In genomic region chr16:85571563-85571812, GRCh38 we compare ENCODE assay signal across 11 cellular contexts. TPM values are rescaled to one million over a fixed set of nuclear protein-coding genes. Genes with fewer than 3 reads are reported as not detected.
DNase-seq lines count a peak whose midpoint lies in the region; ATAC-seq, FAIRE-seq and TF ChIP-seq lines count a peak whose summit lies in the region.
"Had no signal": no experiment of that assay in that cellular context is flagged by ENCODE, and none has a peak within 500 bp of the region (broad histone marks: within the 10 kb centered on the region; RNA-seq: fewer than 3 reads in every experiment).

No MANE protein-coding gene starts in this region.

- H3K4me1 ChIP-seq in KMS-11 (ENCODE audit: low read depth, poor library complexity, severe bottlenecking): peaks cover 36% of the 10 kb centered on the region
- H3K4me1 ChIP-seq in H1 (replicated peaks in 1 of 4; ENCODE audit: control insufficient read depth in 3 of 4, insufficient read depth in 4 of 4, low read length in 3 of 4): peaks cover 24 to 62% (median 38%) of the 10 kb centered on the region in 4 experiments
- H3K4me1 ChIP-seq in suprapubic skin: peaks cover 63% of the 10 kb centered on the region
- H3K4me1 ChIP-seq in ascending aorta: peaks cover 13 to 20% of the 10 kb centered on the region in 2 donors

- no peaks in the 10 kb centered on the region for H3K27me3 Mint-ChIP-seq in activated T-cell treated with anti-CD3 and anti-CD28 coated beads, Interleukin-2, amount 50 U/mL, for 24 hours

- H3K9me3 ChIP-seq in H1 (ENCODE audit: insufficient read depth in 2 of 2, low read depth in 1 of 2, low read length in 1 of 2) (no peaks in the 10 kb centered on the region), suprapubic skin (no peaks in the 10 kb centered on the region), ascending aorta (no peaks in the 10 kb centered on the region)
- H3K9me3 ChIP-seq: gastrocnemius medialis had no signal

- no peaks in the 10 kb centered on the region for H3K79me2 ChIP-seq in KMS-11 (ENCODE audit: insufficient read depth, low read depth)
- H3K79me2 ChIP-seq in H1 (ENCODE audit: control insufficient read depth in 1 of 2, insufficient read depth in 2 of 2, low read length in 2 of 2): peaks cover 0 to 72% of the 10 kb centered on the region in 2 experiments; a peak in 3 of 4 replicates

- peak overlapping the region; percentile 22; the same call in 1 of the 2 replicates for H3K18ac ChIP-seq in H1 (ENCODE audit: extremely low read depth, low read length)

- no peaks in the 10 kb centered on the region for H3K9me3 Mint-ChIP-seq in activated T-cell treated with anti-CD3 and anti-CD28 coated beads, Interleukin-2, amount 50 U/mL, for 24 hours

- no peak for TF ChIP-seq RAD21 in H1 (IDR thresholded peaks at IDR 0.05 in 1 of 2, conservative IDR thresholded peaks at IDR 0.05 in 1 of 2; ENCODE audit: low read depth in 2 of 2, low read length in 2 of 2)

- H2BK120ac ChIP-seq in H1 (replicated peaks; ENCODE audit: low read depth, low read length): peak overlapping the region; percentile 24

- 92% methylated on average over 7 of the region's 7 CpGs; no CpG with 5 or more reads in 1 of the 2 experiments for WGBS in H1 (ENCODE audit: extremely low coverage in 1 of 2, insufficient coverage in 1 of 2, insufficient read length in 1 of 2, insufficient replicate concordance in 2 of 2, low coverage in 1 of 2, low lambda C conversion rate in 2 of 2, missing lambda C conversion rate in 1 of 2), 2 experiments
- 79% methylated on average over 7 of the region's 7 CpGs for WGBS in suprapubic skin

- H3K23me2 ChIP-seq in H1 (ENCODE audit: low read depth, low read length): peaks cover 7% of the 10 kb centered on the region; the same call in 1 of the 2 replicates

- H3K14ac ChIP-seq in H1 (ENCODE audit: insufficient read length): no peak overlapping the region

- no peak for TF ChIP-seq POLR2A in H1 (IDR thresholded peaks at IDR 0.05; ENCODE audit: control extremely low read depth in 1 of 2, low read depth in 2 of 2, low read length in 2 of 2)
- TF ChIP-seq POLR2A in suprapubic skin (IDR thresholded peaks at IDR 0.05): no peak

- peak overlapping the region; percentile 8; the same call in 1 of the 2 replicates for H2BK5ac ChIP-seq in H1 (ENCODE audit: low read depth, low read length)

- peaks cover 59% of the 10 kb centered on the region for H3K27me3 ChIP-seq in KMS-11 (ENCODE audit: insufficient read depth, low read depth)
- H3K27me3 ChIP-seq in H1 (replicated peaks in 1 of 4; ENCODE audit: control insufficient read depth in 3 of 4, extremely low read depth in 1 of 4, insufficient read depth in 3 of 4, low read length in 3 of 4): peaks cover 0 to 3% (median under 1%) of the 10 kb centered on the region in 4 experiments; a peak in 2 of 7 replicates
- H3K27me3 ChIP-seq in suprapubic skin: no peaks in the 10 kb centered on the region
- H3K27me3 ChIP-seq in ascending aorta: no peaks in the 10 kb centered on the region
- H3K27me3 ChIP-seq: gastrocnemius medialis had no signal

- H3K23ac ChIP-seq in H1 (ENCODE audit: insufficient read length): no peak overlapping the region

- H3K27ac Mint-ChIP-seq in activated T-cell treated with anti-CD3 and anti-CD28 coated beads, Interleukin-2, amount 50 U/mL, for 24 hours: peak overlapping the region; percentile 90

- H2AK5ac ChIP-seq in H1 (ENCODE audit: low read depth, low read length): peak overlapping the region; percentile 99; the same call in 1 of the 2 replicates

- CTCF ChIA-PET in H1 (lab: Charles Lee; ENCODE audit: partially characterized antibody): interaction anchor here (9.4 kb wide), 1 partner anchor 9 kb away, joined by 173 read pairs; no protein-coding TSS in a partner anchor

- H4K8ac ChIP-seq in H1 (ENCODE audit: extremely low read depth, insufficient read depth, low read length): no peak overlapping the region

- H3K36me3 Mint-ChIP-seq in activated T-cell treated with anti-CD3 and anti-CD28 coated beads, Interleukin-2, amount 50 U/mL, for 24 hours (ENCODE audit: low read depth): peaks cover 3% of the 10 kb centered on the region

- peak overlapping the region; percentile 46 for H2BK15ac ChIP-seq in H1 (ENCODE audit: low read length)

- H3K79me1 ChIP-seq in H1 (ENCODE audit: low read depth, low read length): peaks cover 20% of the 10 kb centered on the region

- H3K36me3 ChIP-seq in KMS-11 (ENCODE audit: insufficient read depth) (no peaks in the 10 kb centered on the region), H1 (ENCODE audit: control insufficient read depth in 2 of 4, insufficient read depth in 4 of 4, low read length in 3 of 4) (peaks cover 0 to 2% (median 0%) of the 10 kb centered on the region in 4 experiments; a peak in 2 of 8 replicates), suprapubic skin (no peaks in the 10 kb centered on the region), ascending aorta (no peaks in the 10 kb centered on the region)
- H3K36me3 ChIP-seq: gastrocnemius medialis had no signal

- H3K27ac ChIP-seq in KMS-11 (no peak overlapping the region), H1 (ENCODE audit: low read depth, low read length) (no peak overlapping the region), suprapubic skin (peak overlapping the region; percentile 75), ascending aorta (no peak overlapping the region)
- H3K27ac ChIP-seq: gastrocnemius medialis had no signal

- H3K9ac ChIP-seq in KMS-11 (no peak overlapping the region), H1 (replicated peaks in 1 of 4; ENCODE audit: extremely low read depth in 1 of 4, low read depth in 3 of 4, low read length in 3 of 4) (no peak overlapping the region)

- TF ChIP-seq EP300 in H1 (IDR thresholded peaks at IDR 0.05; ENCODE audit: borderline replicate concordance in 1 of 2, low read depth in 2 of 2, low read length in 2 of 2) (no peak), suprapubic skin (IDR thresholded peaks at IDR 0.05) (no peak)

- TF ChIP-seq CTCF in KMS-11 (conservative IDR thresholded peaks at IDR 0.05; ENCODE audit: low read depth, low read length): no peak
- no peak for TF ChIP-seq CTCF in H1 (IDR thresholded peaks at IDR 0.05; ENCODE audit: control extremely low read depth in 1 of 3, insufficient read depth in 1 of 3, low read depth in 1 of 3, low read length in 3 of 3)
- TF ChIP-seq CTCF in suprapubic skin (IDR thresholded peaks at IDR 0.05): no peak
- TF ChIP-seq CTCF in ascending aorta (IDR thresholded peaks at IDR 0.05): no peak

- H3K56ac ChIP-seq in H1 (replicated peaks; ENCODE audit: insufficient read length, low read depth, low read length): no peak overlapping the region

- ATAC-seq in SK-N-SH treated with all-trans-retinoic acid at 6 μM for 48 hours: no peak
- ATAC-seq: gastrocnemius medialis had no signal

- no peak overlapping the region for H3K4ac ChIP-seq in H1 (replicated peaks; ENCODE audit: insufficient read length, low read depth, low read length)

- H2BK12ac ChIP-seq in H1 (ENCODE audit: low read depth, low read length): peak overlapping the region; percentile 99

- POLR2A ChIA-PET in H1 (lab: Charles Lee; ENCODE audit: partially characterized antibody): interaction anchor here (1.0 to 1.1 kb wide), 2 partner anchors 12 to 17 kb away, joined by 3 to 7 read pairs; no protein-coding TSS in a partner anchor

- H3K4me2 ChIP-seq in KMS-11: peak overlapping the region; percentile 87; the same call in 1 of the 2 replicates
- H3K4me2 ChIP-seq in H1 (ENCODE audit: insufficient read depth in 1 of 2, low read depth in 2 of 2, low read length in 2 of 2): no peak overlapping the region

- no peaks in the 10 kb centered on the region for H4K20me1 ChIP-seq in KMS-11 (ENCODE audit: insufficient read depth)
- H4K20me1 ChIP-seq in H1 (replicated peaks in 1 of 2; ENCODE audit: control insufficient read depth in 1 of 2, insufficient read depth in 2 of 2, low read length in 2 of 2): peaks cover 3 to 7% of the 10 kb centered on the region in 2 experiments

- peak overlapping the region; percentile 63 for H3K4me3 Mint-ChIP-seq in activated T-cell treated with anti-CD3 and anti-CD28 coated beads, Interleukin-2, amount 50 U/mL, for 24 hours

- H3K4me1 Mint-ChIP-seq in activated T-cell treated with anti-CD3 and anti-CD28 coated beads, Interleukin-2, amount 50 U/mL, for 24 hours (ENCODE audit: low read depth): peaks cover 64% of the 10 kb centered on the region

- no peak for FAIRE-seq in H1 (lab: Jason Lieb, UNC)

- H4K91ac ChIP-seq in H1 (replicated peaks; ENCODE audit: insufficient read length, low read length): peak overlapping the region; percentile 99

- H2AFZ ChIP-seq in KMS-11 (ENCODE audit: low read depth) (no peak overlapping the region), H1 (ENCODE audit: low read length) (no peak overlapping the region)

- H3K4me3 ChIP-seq in KMS-11 (IDR thresholded peaks at IDR 0.05; ENCODE audit: insufficient read depth, low read depth, low read length): no peak overlapping the region
- H3K4me3 ChIP-seq in H1 (ENCODE audit: extremely low read depth in 1 of 4, insufficient read depth in 2 of 4, low read depth in 3 of 4, low read length in 4 of 4): no peak overlapping the region
- H3K4me3 ChIP-seq in suprapubic skin: no peak overlapping the region
- no peak overlapping the region for H3K4me3 ChIP-seq in ascending aorta
- H3K4me3 ChIP-seq: gastrocnemius medialis had no signal

- no peak for DNase-seq in activated T-cell treated with anti-CD3 and anti-CD28 coated beads, Interleukin-2, amount 50 U/mL, for 24 hours
- DNase-seq in activated T-cell treated with anti-CD3 and anti-CD28 coated beads, Interleukin-2, amount 50 U/mL, for 1 hour: no peak
- DNase-seq in H1 (ENCODE audit: low read depth in 1 of 2, low spot score in 2 of 2) (no peak), suprapubic skin (ENCODE audit: low spot score in 2 of 2) (no peak), NOMO-1 treated with dmso at 0.1 percent for 144 hours (lab: John Stamatoyannopoulos, UW; ENCODE audit: unreplicated experiment) (no peak), ascending aorta (ENCODE audit: low spot score in 2 of 2) (no peak)
- DNase-seq: cortex of kidney, gastrocnemius medialis, NCI-H146 had no signal

- intact Hi-C loops in ascending aorta (cut with DNase I): loop anchor here (5.0 kb wide), 1 partner anchor 59 kb away; no protein-coding TSS in a partner anchor

- no peak overlapping the region for H4K5ac ChIP-seq in H1 (ENCODE audit: insufficient read length, low read depth, low read length)

- peak overlapping the region; percentile 94; the same call in 1 of the 2 replicates for H2BK20ac ChIP-seq in H1 (ENCODE audit: low read length)

RNA-seq across cellular contexts. Expression of gene GSE1, which starts 41.6 kb away (rescaled TPM):
- total RNA-seq in H1 (2021; fragmentation: NEBNext Ultra II Directional; extraction: Animal tissue kit (Norgen Biotek cat#: 25700)): 65.6 and 66.2 TPM in 2 replicates
- polyA plus RNA-seq in H1 (2011; rRNA removed): 26.0 and 40.0 TPM in 2 replicates
- polyA plus RNA-seq in H1 (2011; cell fraction: cytosol; rRNA removed): 26.5 TPM
- polyA plus RNA-seq in H1 (2011; cell fraction: nucleus; rRNA removed): 123 TPM
- 42.4 to 51.0 TPM (median 44.8 TPM) in 4 replicates for polyA plus RNA-seq in H1 (2012, experiment 1 of 2)
- 18.4 TPM for polyA plus RNA-seq in H1 (2012, experiment 2 of 2)
- polyA plus RNA-seq in H1 (2013, experiment 1 of 2): 30.0 TPM
- 30.1 TPM for polyA plus RNA-seq in H1 (2013, experiment 2 of 2)
- polyA minus RNA-seq in H1 (2011; rRNA and poly(A)+ RNA removed): 35.8 and 37.6 TPM in 2 replicates
- polyA minus RNA-seq in H1 (2011; cell fraction: cytosol; rRNA and poly(A)+ RNA removed): 76.6 TPM
- 93.7 TPM for polyA minus RNA-seq in H1 (2011; cell fraction: nucleus; rRNA and poly(A)+ RNA removed)
- total RNA-seq in suprapubic skin (100 to 1,000 TPM in 2 of 4 donors, 10 to 100 TPM in 2; 46.7 to 144 (median 96.9) TPM), ascending aorta (120 TPM)
